ENCODE assay signal across 11 cellular contexts in genomic region chr6:17966451-17966850, GRCh38. TPM values are rescaled to one million over a fixed set of nuclear protein-coding genes. Genes with fewer than 3 reads are reported as not detected.
"Had no signal": no experiment of that assay in that cellular context is flagged by ENCODE, and none has a peak within 500 bp of the region (broad histone marks: within the 10 kb centered on the region; RNA-seq: fewer than 3 reads in every experiment).

No MANE protein-coding gene starts in this region.

- H3K4me3 ChIP-seq: lung, prostate gland had no signal

- H3K36me3 ChIP-seq: prostate gland had no signal

- DNase-seq: activated CD4-positive, alpha-beta T cell treated with anti-CD3 and anti-CD28 coated beads, Interleukin-2, amount 10 ng/mL, durations not matched to agents 24 days and 14 days; activated naive CD4-positive, alpha-beta T cell; central memory CD4-positive, alpha-beta T cell; effector memory CD8-positive, alpha-beta T cell; immature natural killer cell; naive thymus-derived CD8-positive, alpha-beta T cell; stimulated activated CD4-positive, alpha-beta T cell treated with anti-CD3 and anti-CD28 coated beads, Interleukin-2, amount 100 ng/mL, for 48 hours; stimulated activated naive CD8-positive, alpha-beta T cell treated with anti-CD3 and anti-CD28 coated beads, Interleukin-15, Interleukin-2, amounts not matched to agents 100 U/mL and 50 U/mL, for 24 hours had no signal

- H3K9me3 ChIP-seq: prostate gland had no signal

RNA-seq across cellular contexts. Expression of gene KIF13A, which starts 21.0 kb away (rescaled TPM):
- total RNA-seq: activated CD4-positive, alpha-beta T cell treated with anti-CD3 and anti-CD28 coated beads, Interleukin-2, amount 10 ng/mL, durations not matched to agents 24 days and 14 days; activated T-helper 1 cell treated with anti-CD3 and anti-CD28 coated beads, Interleukin-12 subunit alpha, Interleukin-12 subunit beta, Interleukin-2, Interleukin-4 antibody, amounts not matched to agents 30 ng/mL and 10 ng/mL and 1 ng/mL, durations not matched to agents 14 hours and 24 hours and 36 hours had no signal
- polyA plus RNA-seq: naive thymus-derived CD8-positive, alpha-beta T cell had no signal
